In genomic region chr10:20976891-20977684, GRCh38 we compare ENCODE assay signal across 21 cellular contexts.
DNase-seq lines count a peak whose midpoint lies in the region; ATAC-seq, FAIRE-seq and TF ChIP-seq lines count a peak whose summit lies in the region.
"Had no signal": no experiment of that assay in that cellular context is flagged by ENCODE, and none has a peak within 500 bp of the region (broad histone marks: within the 10 kb centered on the region; RNA-seq: fewer than 3 reads in every experiment).

No MANE protein-coding gene starts in this region.

- no peak overlapping the region for H3K9ac ChIP-seq in K562 (ENCODE audit: insufficient read depth in 1 of 2, low read depth in 2 of 2, low read length in 2 of 2)
- H3K9ac ChIP-seq: GM23248 had no signal

- peak overlapping the region; percentile 34 for H3K4me2 ChIP-seq in DOHH2 (ENCODE audit: low read length)
- no peak overlapping the region for H3K4me2 ChIP-seq in K562 (ENCODE audit: insufficient read depth, low read length)
- H3K4me2 ChIP-seq: A549 had no signal

- no peak overlapping the region for H3K4me3 Mint-ChIP-seq in T-helper 2 cell treated with Interferon-gamma antibody and Interleukin-4, amounts not matched to agents 5 μg/mL and 100 μg/mL, for 36 hours

- H3K36me3 ChIP-seq in DOHH2 (ENCODE audit: control insufficient read depth, low read length): no peaks in the 10 kb centered on the region
- no peaks in the 10 kb centered on the region for H3K36me3 ChIP-seq in K562 (ENCODE audit: control insufficient read depth, insufficient read depth, low read length)
- no peaks in the 10 kb centered on the region for H3K36me3 ChIP-seq in mucosa of descending colon (ENCODE audit: low read depth)

- no peak for TF ChIP-seq CTCF in DOHH2 (IDR thresholded peaks at IDR 0.05; ENCODE audit: low read depth, low read length, poor library complexity, severe bottlenecking)
- no peak for TF ChIP-seq CTCF in K562 (IDR thresholded peaks at IDR 0.05 in 2 of 3, conservative IDR thresholded peaks at IDR 0.05 in 1 of 3; ENCODE audit: insufficient read depth in 2 of 3, low read depth in 1 of 3, low read length in 3 of 3)
- no peak for TF ChIP-seq CTCF in mucosa of descending colon (IDR thresholded peaks at IDR 0.05)

- no peaks in the 10 kb centered on the region for H3K9me3 ChIP-seq in DOHH2 (ENCODE audit: control insufficient read depth, insufficient read depth, low read length)
- H3K9me3 ChIP-seq in K562 (replicated peaks; ENCODE audit: control insufficient read depth, insufficient read depth, low read depth, low read length): no peaks in the 10 kb centered on the region
- H3K9me3 ChIP-seq in mucosa of descending colon: no peaks in the 10 kb centered on the region
- H3K9me3 ChIP-seq: A549 had no signal

- H4K20me1 ChIP-seq in DOHH2 (ENCODE audit: control insufficient read depth, insufficient read depth, low read depth, low read length) (no peaks in the 10 kb centered on the region), K562 (replicated peaks; ENCODE audit: control insufficient read depth, insufficient read depth, low read length) (no peaks in the 10 kb centered on the region)

- no peaks in the 10 kb centered on the region for H3K9me3 Mint-ChIP-seq in T-helper 2 cell treated with Interferon-gamma antibody and Interleukin-4, amounts not matched to agents 5 μg/mL and 100 μg/mL, for 36 hours

- H3K4me1 ChIP-seq in DOHH2 (ENCODE audit: control insufficient read depth, low read length): peaks cover 40% of the 10 kb centered on the region
- H3K4me1 ChIP-seq in K562 (replicated peaks in 1 of 2; ENCODE audit: control insufficient read depth in 2 of 2, insufficient read depth in 2 of 2, low read length in 2 of 2): peaks cover 0 to 6% of the 10 kb centered on the region in 2 experiments; a peak in 1 of 5 replicates
- H3K4me1 ChIP-seq in mucosa of descending colon (ENCODE audit: low read depth): no peaks in the 10 kb centered on the region
- H3K4me1 ChIP-seq: A549 had no signal

- in situ Hi-C loops in K562 (cut with MboI): no loop called here

- intact Hi-C loops in K562 (cut with micrococcal nuclease) (no loop called here), mucosa of descending colon (cut with DNase I, micrococcal nuclease) (no loop called here)

- DNase-seq in NCI-H146 (lab: John Stamatoyannopoulos, UW) (peak; percentile 97), K562 (ENCODE audit: extremely low read depth in 1 of 4, low spot score in 3 of 4) (peak in 1 of 4 experiments; percentile 29), mucosa of descending colon (no peak)
- no peak for DNase-seq in T-helper 2 cell treated with Interferon-gamma antibody and Interleukin-4, amounts not matched to agents 5 μg/mL and 100 μg/mL, for 36 hours (ENCODE audit: low spot score)
- DNase-seq: DMS53; GM23248; KG1; NCI-H1092 treated with DMSO at 0.1 percent for 48 hours; NCI-H187; NCI-H2171 treated with DMSO at 0.1 percent for 48 hours; NCI-H524 treated with DMSO at 0.1 percent for 48 hours; NK-92 treated with Interleukin-12 subunit alpha and Interleukin-12 subunit beta, amount 100 ng/mL, for 24 hours had no signal

- H3K4me1 Mint-ChIP-seq in T-helper 2 cell treated with Interferon-gamma antibody and Interleukin-4, amounts not matched to agents 5 μg/mL and 100 μg/mL, for 36 hours (ENCODE audit: low read depth): no peaks in the 10 kb centered on the region

- no peaks in the 10 kb centered on the region for H3K9me1 ChIP-seq in K562 (ENCODE audit: control insufficient read depth, insufficient read depth, low read length)

- no peak for TF ChIP-seq POLR2A in K562 (conservative IDR thresholded peaks at IDR 0.05)

- no peak overlapping the region for H3K27ac Mint-ChIP-seq in T-helper 2 cell treated with Interferon-gamma antibody and Interleukin-4, amounts not matched to agents 5 μg/mL and 100 μg/mL, for 36 hours

- CTCF ChIA-PET in K562 (lab: Yijun Ruan, JAX; ENCODE audit: low intra/inter-chr PET ratio): no interaction called here

- FAIRE-seq in K562 (lab: Jason Lieb, UNC): no peak
- FAIRE-seq: A549, G401.6, GM12891, GM19239 had no signal

- no peak for ATAC-seq in K562
- ATAC-seq in mucosa of descending colon: peak; percentile 45
- no peak for ATAC-seq in GM21717 (IDR thresholded peaks at IDR 0.05; ENCODE audit: unreplicated experiment)
- ATAC-seq in HG03108 (IDR thresholded peaks at IDR 0.05; ENCODE audit: unreplicated experiment): no peak
- ATAC-seq: A549 had no signal

- no peaks in the 10 kb centered on the region for H3K27me3 Mint-ChIP-seq in T-helper 2 cell treated with Interferon-gamma antibody and Interleukin-4, amounts not matched to agents 5 μg/mL and 100 μg/mL, for 36 hours (ENCODE audit: low read depth)

- no peaks in the 10 kb centered on the region for H3K9me2 ChIP-seq in DOHH2 (replicated peaks; ENCODE audit: control insufficient read depth, low read length)

- H3K27ac ChIP-seq in DOHH2 (ENCODE audit: low read depth, low read length) (no peak overlapping the region), K562 (ENCODE audit: extremely low read depth, low read depth, low read length) (no peak overlapping the region)
- H3K27ac ChIP-seq: A549, C4-2B, GM23248, SK-N-MC had no signal

- H3K27me3 ChIP-seq in DOHH2 (ENCODE audit: control insufficient read depth, low read length): no peaks in the 10 kb centered on the region
- no peaks in the 10 kb centered on the region for H3K27me3 ChIP-seq in K562 (ENCODE audit: control insufficient read depth in 2 of 2, insufficient read depth in 2 of 2, low read length in 2 of 2)

- H3K4me3 ChIP-seq in DOHH2 (ENCODE audit: low read length): peak overlapping the region; percentile 10
- no peak overlapping the region for H3K4me3 ChIP-seq in K562
- no peak overlapping the region for H3K4me3 ChIP-seq in mucosa of descending colon
- H3K4me3 ChIP-seq: A549, GM23248, SK-N-MC had no signal

- TF ChIP-seq RAD21 in K562 (CRISPR knock-in tag; conservative IDR thresholded peaks at IDR 0.05 in 1 of 2, IDR thresholded peaks at IDR 0.05 in 1 of 2): no peak

- no peaks in the 10 kb centered on the region for H3F3A ChIP-seq in DOHH2 (ENCODE audit: control insufficient read depth, insufficient read depth)

- H3K79me2 ChIP-seq in DOHH2 (ENCODE audit: control insufficient read depth, low read length): no peaks in the 10 kb centered on the region
- no peaks in the 10 kb centered on the region for H3K79me2 ChIP-seq in K562 (ENCODE audit: control insufficient read depth, insufficient read depth, low read length)

- TF ChIP-seq EP300 in K562 (IDR thresholded peaks at IDR 0.05; ENCODE audit: low read length): no peak

- no TSS peak for BruUV-seq in K562 (replicated peaks; lab: Mats Ljungman, UMichigan)

- POLR2A ChIA-PET in K562 (lab: Yijun Ruan, JAX): no interaction called here

- H2AFZ ChIP-seq in K562 (ENCODE audit: low read depth, low read length): no peak overlapping the region
- H2AFZ ChIP-seq: GM23248 had no signal

- H3K36me3 Mint-ChIP-seq in T-helper 2 cell treated with Interferon-gamma antibody and Interleukin-4, amounts not matched to agents 5 μg/mL and 100 μg/mL, for 36 hours (ENCODE audit: low read depth): no peaks in the 10 kb centered on the region

- WGBS in K562 (ENCODE audit: insufficient coverage, low coverage, missing lambda C conversion rate): 5% methylated on average over 8 of the region's 8 CpGs

TF ChIP-seq in K562, 482 proteins besides CTCF, POLR2A, EP300 and RAD21 (continues in another document):
- TF ChIP-seq ARID1B (IDR thresholded peaks at IDR 0.05) (no peak), BCOR (IDR thresholded peaks at IDR 0.05) (no peak), SOX6 (IDR thresholded peaks at IDR 0.05) (peak; percentile 21; the same call in 1 of the 2 replicates), EGR1 (conservative IDR thresholded peaks at IDR 0.05) (no peak), ATF4 (CRISPR knock-in tag; IDR thresholded peaks at IDR 0.05) (no peak), STAT5A (IDR thresholded peaks at IDR 0.05; ENCODE audit: borderline replicate concordance, low read length) (no peak), BRD4 (IDR thresholded peaks at IDR 0.05) (no peak), ZNF79 (CRISPR knock-in tag; IDR thresholded peaks at IDR 0.05; ENCODE audit: low read depth) (no peak), NFIC (IDR thresholded peaks at IDR 0.05) (no peak), MAZ (CRISPR knock-in tag; conservative IDR thresholded peaks at IDR 0.05 in 1 of 2, IDR thresholded peaks at IDR 0.05 in 1 of 2) (no peak), HMBOX1 (IDR thresholded peaks at IDR 0.05) (0 out of 2 replicates have a peak, but pooled peaks have one; percentile 40), ZNF717 (CRISPR knock-in tag; IDR thresholded peaks at IDR 0.05) (no peak), ZSCAN29 (IDR thresholded peaks at IDR 0.05) (no peak), KHSRP (IDR thresholded peaks at IDR 0.05) (no peak), NFE2L1 (tag; IDR thresholded peaks at IDR 0.05; ENCODE audit: borderline replicate concordance, low read depth) (no peak), TFE3 (CRISPR knock-in tag; IDR thresholded peaks at IDR 0.05) (peak; percentile 58)
